16 cellular contexts compared by ENCODE assay signal in genomic region chr21:38795475-38795874, GRCh38. TPM values are rescaled to one million over a fixed set of nuclear protein-coding genes. Genes with fewer than 3 reads are reported as not detected.
DNase-seq lines count a peak whose midpoint lies in the region; FAIRE-seq and TF ChIP-seq lines count a peak whose summit lies in the region.
"Had no signal": no experiment of that assay in that cellular context is flagged by ENCODE, and none has a peak within 500 bp of the region (broad histone marks: within the 10 kb centered on the region; RNA-seq: fewer than 3 reads in every experiment).

No MANE protein-coding gene starts in this region.

- H3K9ac ChIP-seq in liver (ENCODE audit: low read depth in 1 of 2, low read length in 2 of 2), result no peak overlapping the region

- H3K4me1 ChIP-seq in Caco-2 (peaks cover 37% of the 10 kb centered on the region), Peyer's patch (peaks cover 0 to 47% (median 1%) of the 10 kb centered on the region in 4 donors), liver (ENCODE audit: control insufficient read depth in 4 of 4, insufficient read depth in 4 of 4, low read length in 3 of 4) (peaks cover 2 to 12% (median 4%) of the 10 kb centered on the region in 4 donors), small intestine (ENCODE audit: control insufficient read depth in 2 of 2, insufficient read depth in 1 of 2, low read depth in 1 of 2, low read length in 1 of 2) (peaks cover 7 to 29% of the 10 kb centered on the region in 2 donors)

- no TSS peak for BruUV-seq in Caco-2 (replicated peaks; lab: Mats Ljungman, UMichigan)

- peaks cover 43% of the 10 kb centered on the region for H3K4me1 Mint-ChIP-seq in Caco-2 (ENCODE audit: low read depth, unreplicated experiment)
- peaks cover 11% of the 10 kb centered on the region for H3K4me1 Mint-ChIP-seq in T-helper 2 cell treated with Interferon-gamma antibody and Interleukin-4, amounts not matched to agents 5 μg/mL and 100 μg/mL, for 36 hours (ENCODE audit: low read depth)

- H3K9me3 Mint-ChIP-seq in Caco-2 (ENCODE audit: unreplicated experiment), result no peaks in the 10 kb centered on the region
- H3K9me3 Mint-ChIP-seq in T-helper 2 cell treated with Interferon-gamma antibody and Interleukin-4, amounts not matched to agents 5 μg/mL and 100 μg/mL, for 36 hours, result no peaks in the 10 kb centered on the region

- intact Hi-C loops in Caco-2 (cut with micrococcal nuclease; ENCODE audit: unreplicated experiment), result no loop called here

- no peaks in the 10 kb centered on the region for H3K27me3 Mint-ChIP-seq in Caco-2 (ENCODE audit: insufficient read depth, unreplicated experiment)
- H3K27me3 Mint-ChIP-seq in T-helper 2 cell treated with Interferon-gamma antibody and Interleukin-4, amounts not matched to agents 5 μg/mL and 100 μg/mL, for 36 hours (ENCODE audit: low read depth), result no peaks in the 10 kb centered on the region

- POLR2A ChIA-PET in Caco-2 (lab: Charles Lee), result no interaction called here

- WGBS in liver, result 87% methylated on average over 8 of the region's 8 CpGs
- 79 to 85% (median 84%) methylated on average over 8 of the region's 8 CpGs for WGBS in small intestine, 3 donors

- H3K4me3 ChIP-seq in Caco-2 (ENCODE audit: low read depth, low read length) (no peak overlapping the region), Peyer's patch (no peak overlapping the region), liver (ENCODE audit: low read depth in 1 of 3, low read length in 3 of 3) (no peak overlapping the region), small intestine (ENCODE audit: low read depth in 1 of 2, low read length in 2 of 2) (no peak overlapping the region)
- H3K4me3 ChIP-seq: K562 had no signal

- no peak overlapping the region for H3K4me3 Mint-ChIP-seq in Caco-2 (ENCODE audit: unreplicated experiment)
- H3K4me3 Mint-ChIP-seq in T-helper 2 cell treated with Interferon-gamma antibody and Interleukin-4, amounts not matched to agents 5 μg/mL and 100 μg/mL, for 36 hours, result no peak overlapping the region

- H3K9me3 ChIP-seq in Caco-2 (no peaks in the 10 kb centered on the region), Peyer's patch (no peaks in the 10 kb centered on the region), liver (ENCODE audit: control insufficient read depth in 4 of 4, low read length in 3 of 4) (no peaks in the 10 kb centered on the region), small intestine (ENCODE audit: control insufficient read depth, low read depth) (no peaks in the 10 kb centered on the region)

- peak overlapping the region in 3 of 4 donors; percentile 12 to 91 (median 54) for H3K27ac ChIP-seq in Peyer's patch
- peak overlapping the region; percentile 32 to 81 for H3K27ac ChIP-seq in liver (ENCODE audit: low read depth in 1 of 2, low read length in 2 of 2)
- H3K27ac ChIP-seq in small intestine (ENCODE audit: low read depth in 1 of 2, low read length in 1 of 2), result peak overlapping the region; percentile 78 to 90

- no peak for TF ChIP-seq POLR2A in Peyer's patch (IDR thresholded peaks at IDR 0.05)

- H3K27me3 ChIP-seq in Caco-2 (replicated peaks; ENCODE audit: control insufficient read depth, insufficient read depth, low read length) (no peaks in the 10 kb centered on the region), Peyer's patch (no peaks in the 10 kb centered on the region), liver (ENCODE audit: control insufficient read depth in 4 of 4, insufficient read depth in 4 of 4, low read length in 3 of 4) (no peaks in the 10 kb centered on the region), small intestine (ENCODE audit: control insufficient read depth in 2 of 2, insufficient read depth in 2 of 2, low read length in 2 of 2) (no peaks in the 10 kb centered on the region)

- H3K36me3 ChIP-seq in Caco-2 (ENCODE audit: control insufficient read depth, insufficient read depth, low read length) (no peaks in the 10 kb centered on the region), Peyer's patch (no peaks in the 10 kb centered on the region), liver (ENCODE audit: control insufficient read depth in 4 of 4, insufficient read depth in 3 of 4, low read depth in 1 of 4, low read length in 3 of 4) (no peaks in the 10 kb centered on the region), small intestine (ENCODE audit: control insufficient read depth in 2 of 2, insufficient read depth in 2 of 2, low read length in 2 of 2) (no peaks in the 10 kb centered on the region)

- TF ChIP-seq CTCF in Caco-2 (IDR thresholded peaks at IDR 0.05; ENCODE audit: insufficient read depth in 1 of 2, low read depth in 1 of 2, low read length in 1 of 2, severe bottlenecking in 1 of 2, unreplicated experiment in 1 of 2) (no peak), Peyer's patch (IDR thresholded peaks at IDR 0.05) (no peak), liver (IDR thresholded peaks at IDR 0.05; ENCODE audit: low read depth, low read length, missing input control) (no peak)

- DNase-seq in Caco-2 (no peak), Peyer's patch (no peak), small intestine (no peak), foreskin melanocyte (no peak)
- DNase-seq in activated CD4-positive, alpha-beta T cell treated with anti-CD3 and anti-CD28 coated beads, Interleukin-2, amount 50 U/mL, for 4 hours, result no peak
- no peak for DNase-seq in T-helper 2 cell treated with Interferon-gamma antibody and Interleukin-4, amounts not matched to agents 5 μg/mL and 100 μg/mL, for 36 hours (ENCODE audit: low spot score)
- DNase-seq: HCEC 1CT, NCI-H1105 treated with DMSO at 0.1 percent for 48 hours, NCI-H1694, NCI-H2107, NCI-H524, NCI-H82 had no signal

- H3K36me3 Mint-ChIP-seq in Caco-2 (ENCODE audit: insufficient read depth, unreplicated experiment), result peaks cover 9% of the 10 kb centered on the region
- H3K36me3 Mint-ChIP-seq in T-helper 2 cell treated with Interferon-gamma antibody and Interleukin-4, amounts not matched to agents 5 μg/mL and 100 μg/mL, for 36 hours (ENCODE audit: low read depth), result no peaks in the 10 kb centered on the region
- H3K36me3 Mint-ChIP-seq: CD14-positive monocyte had no signal

- CTCF ChIA-PET in Caco-2 (lab: Charles Lee), result no interaction called here

- TF ChIP-seq RAD21 in liver (IDR thresholded peaks at IDR 0.05), result no peak

- FAIRE-seq in small intestine (lab: Jason Lieb, UNC), result no peak
- FAIRE-seq: G401.6, K562 had no signal

- H3K27ac Mint-ChIP-seq in Caco-2 (ENCODE audit: unreplicated experiment), result peak overlapping the region; percentile 72
- no peak overlapping the region for H3K27ac Mint-ChIP-seq in T-helper 2 cell treated with Interferon-gamma antibody and Interleukin-4, amounts not matched to agents 5 μg/mL and 100 μg/mL, for 36 hours

TF ChIP-seq in liver, 16 proteins besides CTCF, POLR2A, EP300 and RAD21 (continues in another document):
- TF ChIP-seq EGR1 (IDR thresholded peaks at IDR 0.05; ENCODE audit: low read depth in 2 of 2), result no peak
- no peak for TF ChIP-seq NR2F2 (IDR thresholded peaks at IDR 0.05)
- TF ChIP-seq YY1 (IDR thresholded peaks at IDR 0.05), result no peak
- TF ChIP-seq HNF4G (IDR thresholded peaks at IDR 0.05), result no peak
- no peak for TF ChIP-seq ZBTB33 (IDR thresholded peaks at IDR 0.05)
- no peak for TF ChIP-seq JUND (IDR thresholded peaks at IDR 0.05)
- no peak for TF ChIP-seq FOXA2 (IDR thresholded peaks at IDR 0.05)
- no peak for TF ChIP-seq TAF1 (conservative IDR thresholded peaks at IDR 0.05)
- TF ChIP-seq REST (IDR thresholded peaks at IDR 0.05), result no peak
- TF ChIP-seq FOXA1 (IDR thresholded peaks at IDR 0.05), result no peak
- TF ChIP-seq ATF3 (IDR thresholded peaks at IDR 0.05), result no peak

RNA-seq across cellular contexts. Expression of gene ETS2, which starts 10.3 kb away (rescaled TPM):
- 20.4 and 26.9 TPM in 2 replicates for total RNA-seq in Caco-2 (2022)
- 100 to 1,000 TPM; 127 to 186 (median 147) TPM for total RNA-seq in Peyer's patch
- total RNA-seq in liver, result 10 to 100 TPM; 20.2 to 90.7 TPM
- polyA plus RNA-seq in liver, result 10 to 100 TPM; 40.8 to 42.8 TPM
- 100 to 1,000 TPM; 129 to 137 (median 133) TPM for polyA plus RNA-seq in small intestine
